1 cellular context compared by ENCODE assay signal in the genomic region with DNA sequence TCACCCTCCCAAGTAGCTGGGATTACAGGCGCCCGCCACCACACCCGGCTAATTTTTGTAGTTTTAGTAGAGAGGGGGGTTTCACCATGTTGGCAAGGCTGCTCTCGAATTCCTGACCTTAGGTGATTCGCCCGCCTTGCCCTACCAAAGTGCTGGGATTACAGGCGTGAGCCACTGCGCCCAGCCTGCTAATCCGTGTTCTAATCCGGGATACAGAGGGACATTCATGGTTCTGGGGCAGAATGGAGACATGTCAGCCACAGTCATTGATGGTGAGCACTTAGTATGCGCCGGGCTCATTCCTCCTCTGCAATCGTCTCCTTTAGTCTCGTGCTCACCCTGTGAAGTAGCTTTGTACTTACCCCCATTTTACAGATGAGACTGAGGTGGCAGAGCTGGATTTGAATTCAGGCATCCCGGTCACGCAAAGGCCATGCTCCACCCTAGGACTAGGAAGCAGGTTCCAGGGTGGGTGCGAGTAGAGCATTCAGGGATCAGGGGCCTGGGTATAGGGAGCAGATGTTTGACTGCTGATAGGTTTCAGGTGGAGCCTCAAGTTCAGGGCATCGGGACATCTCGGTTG.
TF ChIP-seq lines count a peak whose summit lies in the region.

No MANE protein-coding gene starts in this region.

TF ChIP-seq in endothelial cell of umbilical vein, 7 proteins besides CTCF, POLR2A, EP300 and RAD21:
- TF ChIP-seq POLR2AphosphoS5 (IDR thresholded peaks at IDR 0.05; ENCODE audit: insufficient read depth, low read depth, low read length) (no peak), EZH2 (IDR thresholded peaks at IDR 0.05; ENCODE audit: borderline replicate concordance, low read depth, low read length, severe bottlenecking) (no peak), FOS (IDR thresholded peaks at IDR 0.05; ENCODE audit: borderline replicate concordance, insufficient read depth, low read length) (no peak), JUN (IDR thresholded peaks at IDR 0.05; ENCODE audit: borderline replicate concordance, insufficient read depth, insufficient read length, low read depth) (no peak), MYC (IDR thresholded peaks at IDR 0.05; ENCODE audit: low read depth, low read length) (no peak), MAX (IDR thresholded peaks at IDR 0.05; ENCODE audit: insufficient read depth, insufficient read length) (no peak), GATA2 (IDR thresholded peaks at IDR 0.05; ENCODE audit: insufficient read depth, insufficient read length, low read depth, low read length) (no peak)
TF ChIP-seq in endothelial cell of umbilical vein: peak in this region for 0.
